Comparison of ENCODE assay signal across 10 cellular contexts in genomic region chr5:151208481-151208914, GRCh38. TPM values are rescaled to one million over a fixed set of nuclear protein-coding genes. Genes with fewer than 3 reads are reported as not detected.
DNase-seq lines count a peak whose midpoint lies in the region; ATAC-seq and TF ChIP-seq lines count a peak whose summit lies in the region.
"Had no signal": no experiment of that assay in that cellular context is flagged by ENCODE, and none has a peak within 500 bp of the region (broad histone marks: within the 10 kb centered on the region; RNA-seq: fewer than 3 reads in every experiment).

No MANE protein-coding gene starts in this region.

- H3K27ac ChIP-seq in colonic mucosa (peak overlapping the region; percentile 15), transverse colon (peak overlapping the region; percentile 49 to 73 (median 64))

- H3K4me3 ChIP-seq in colonic mucosa, result no peak overlapping the region
- H3K4me3 ChIP-seq in transverse colon, result no peak overlapping the region

- ATAC-seq in naive B cell (ENCODE audit: low read depth in 2 of 2), result no peak
- no peak for ATAC-seq in GM21515 (IDR thresholded peaks at IDR 0.05; ENCODE audit: unreplicated experiment)

- no peak for TF ChIP-seq POLR2A in transverse colon (IDR thresholded peaks at IDR 0.05)

- H3K4me1 ChIP-seq in colonic mucosa, result no peaks in the 10 kb centered on the region
- H3K4me1 ChIP-seq in transverse colon, result peaks cover 13 to 44% (median 24%) of the 10 kb centered on the region in 4 donors

- H3K36me3 ChIP-seq in colonic mucosa, result no peaks in the 10 kb centered on the region
- H3K36me3 ChIP-seq in transverse colon, result no peaks in the 10 kb centered on the region

- peaks cover 18% of the 10 kb centered on the region for H3K36me3 Mint-ChIP-seq in activated T-cell treated with anti-CD3 and anti-CD28 coated beads, Interleukin-2, amount 50 U/mL, for 24 hours (ENCODE audit: low read depth)
- peaks cover 0 to 9% of the 10 kb centered on the region in 2 donors for H3K36me3 Mint-ChIP-seq in naive B cell
- peaks cover 20% of the 10 kb centered on the region for H3K36me3 Mint-ChIP-seq in activated T-helper 2 cell treated with anti-CD3 and anti-CD28 coated beads, Interferon-gamma antibody, Interleukin-2, Interleukin-4, amounts not matched to agents 10 μg/mL and 5 μg/mL and 100 μg/mL, durations not matched to agents 14 hours and 24 hours and 36 hours (ENCODE audit: low read depth)

- H3K9me3 ChIP-seq in colonic mucosa (no peaks in the 10 kb centered on the region), transverse colon (no peaks in the 10 kb centered on the region)

- WGBS in transverse colon (ENCODE audit: low coverage in 1 of 2), 2 donors, result 31% methylated on average over 5 of the region's 5 CpGs; no CpG with 5 or more reads in 1 of the 2 donors

- H3K27me3 ChIP-seq in colonic mucosa (no peaks in the 10 kb centered on the region), transverse colon (no peaks in the 10 kb centered on the region)

- intact Hi-C loops in colonic mucosa (cut with DNase I), result no loop called here
- intact Hi-C loops in transverse colon (cut with DNase I; ENCODE audit: low total_unique reads), result no loop called here
- intact Hi-C loops in activated T-helper 2 cell treated with anti-CD3 and anti-CD28 coated beads, Interferon-gamma antibody, Interleukin-2, Interleukin-4, amounts not matched to agents 10 μg/mL and 5 μg/mL and 100 μg/mL, durations not matched to agents 14 hours and 24 hours and 36 hours (cut with micrococcal nuclease), result no loop called here

- H3K9me3 Mint-ChIP-seq in activated T-cell treated with anti-CD3 and anti-CD28 coated beads, Interleukin-2, amount 50 U/mL, for 24 hours, result no peaks in the 10 kb centered on the region
- H3K9me3 Mint-ChIP-seq in naive B cell, result no peaks in the 10 kb centered on the region
- no peaks in the 10 kb centered on the region for H3K9me3 Mint-ChIP-seq in activated T-helper 2 cell treated with anti-CD3 and anti-CD28 coated beads, Interferon-gamma antibody, Interleukin-2, Interleukin-4, amounts not matched to agents 10 μg/mL and 5 μg/mL and 100 μg/mL, durations not matched to agents 14 hours and 24 hours and 36 hours

- H3K27me3 Mint-ChIP-seq in activated T-cell treated with anti-CD3 and anti-CD28 coated beads, Interleukin-2, amount 50 U/mL, for 24 hours, result no peaks in the 10 kb centered on the region
- H3K27me3 Mint-ChIP-seq in naive B cell, result no peaks in the 10 kb centered on the region
- H3K27me3 Mint-ChIP-seq in activated T-helper 2 cell treated with anti-CD3 and anti-CD28 coated beads, Interferon-gamma antibody, Interleukin-2, Interleukin-4, amounts not matched to agents 10 μg/mL and 5 μg/mL and 100 μg/mL, durations not matched to agents 14 hours and 24 hours and 36 hours (ENCODE audit: low read depth), result no peaks in the 10 kb centered on the region

- TF ChIP-seq EP300 in transverse colon (IDR thresholded peaks at IDR 0.05; ENCODE audit: low read depth), result no peak

- peak; percentile 37 for DNase-seq in activated T-cell treated with anti-CD3 and anti-CD28 coated beads, Interleukin-2, amount 50 U/mL, for 24 hours
- no peak for DNase-seq in activated T-cell treated with anti-CD3 and anti-CD28 coated beads, Interleukin-2, amount 50 U/mL, for 1 hour
- no peak for DNase-seq in colonic mucosa
- no peak for DNase-seq in naive B cell
- DNase-seq in transverse colon, result no peak
- no peak for DNase-seq in HuH-7 (ENCODE audit: low spot score)
- no peak for DNase-seq in activated T-helper 2 cell treated with anti-CD3 and anti-CD28 coated beads, Interferon-gamma antibody, Interleukin-2, Interleukin-4, amounts not matched to agents 10 μg/mL and 5 μg/mL and 100 μg/mL, durations not matched to agents 14 hours and 24 hours and 36 hours (ENCODE audit: low spot score)
- DNase-seq: NCI-H1092 treated with DMSO at 0.1 percent for 48 hours, SHP77 had no signal

- peaks cover 73% of the 10 kb centered on the region for H3K4me1 Mint-ChIP-seq in activated T-cell treated with anti-CD3 and anti-CD28 coated beads, Interleukin-2, amount 50 U/mL, for 24 hours (ENCODE audit: low read depth)
- H3K4me1 Mint-ChIP-seq in naive B cell, result peaks cover 49 to 81% (median 72%) of the 10 kb centered on the region in 3 donors
- H3K4me1 Mint-ChIP-seq in activated T-helper 2 cell treated with anti-CD3 and anti-CD28 coated beads, Interferon-gamma antibody, Interleukin-2, Interleukin-4, amounts not matched to agents 10 μg/mL and 5 μg/mL and 100 μg/mL, durations not matched to agents 14 hours and 24 hours and 36 hours (ENCODE audit: low read depth), result peaks cover 41% of the 10 kb centered on the region

- no peak overlapping the region for H3K4me3 Mint-ChIP-seq in activated T-cell treated with anti-CD3 and anti-CD28 coated beads, Interleukin-2, amount 50 U/mL, for 24 hours
- peak overlapping the region; percentile 55 to 89 (median 67) for H3K4me3 Mint-ChIP-seq in naive B cell
- no peak overlapping the region for H3K4me3 Mint-ChIP-seq in activated T-helper 2 cell treated with anti-CD3 and anti-CD28 coated beads, Interferon-gamma antibody, Interleukin-2, Interleukin-4, amounts not matched to agents 10 μg/mL and 5 μg/mL and 100 μg/mL, durations not matched to agents 14 hours and 24 hours and 36 hours (ENCODE audit: low read depth)

- H3K9ac ChIP-seq in colonic mucosa (ENCODE audit: low read depth in 2 of 2, low read length in 2 of 2), result no peak overlapping the region

- no peak for TF ChIP-seq CTCF in colonic mucosa (IDR thresholded peaks at IDR 0.05)
- TF ChIP-seq CTCF in transverse colon (IDR thresholded peaks at IDR 0.05), result no peak

- in situ Hi-C loops in transverse colon (cut with MboI; ENCODE audit: low pct_ligation_motif_present in 1 of 4, low pct_unique_long_range_greater_than_20kb in 1 of 4, low sequenced_read_pairs in 3 of 4), result no loop called here

- peak overlapping the region; percentile 89 for H3K27ac Mint-ChIP-seq in activated T-cell treated with anti-CD3 and anti-CD28 coated beads, Interleukin-2, amount 50 U/mL, for 24 hours
- H3K27ac Mint-ChIP-seq in naive B cell, result peak overlapping the region; percentile 77 to 98 (median 92)
- H3K27ac Mint-ChIP-seq in activated T-helper 2 cell treated with anti-CD3 and anti-CD28 coated beads, Interferon-gamma antibody, Interleukin-2, Interleukin-4, amounts not matched to agents 10 μg/mL and 5 μg/mL and 100 μg/mL, durations not matched to agents 14 hours and 24 hours and 36 hours, result no peak overlapping the region

RNA-seq across cellular contexts. Expression of gene CCDC69, which starts 15.4 kb away (rescaled TPM):
- total RNA-seq in colonic mucosa, result 10 to 100 TPM in 1 of 2 donors, 1 to 10 TPM in 1; 4.2 to 23.8 TPM
- 100 to 1,000 TPM in 3 of 6 donors, 10 to 100 TPM in 3; 76.4 to 143 (median 98.1) TPM for polyA plus RNA-seq in naive B cell (ENCODE audit: low read depth in 6 of 6)
- 10 to 100 TPM; 37.7 to 89.2 (median 62.1) TPM for total RNA-seq in transverse colon
- 29.8 and 31.4 TPM in 2 replicates for total RNA-seq in activated T-helper 2 cell treated with anti-CD3 and anti-CD28 coated beads, Interferon-gamma antibody, Interleukin-2, Interleukin-4, amounts not matched to agents 10 μg/mL and 5 μg/mL and 100 μg/mL, durations not matched to agents 14 hours and 24 hours and 36 hours

RNA-seq across cellular contexts. Expression of gene GM2A, which starts 44.5 kb away (rescaled TPM):
- total RNA-seq in colonic mucosa (10 to 100 TPM; 22.0 to 27.2 TPM), transverse colon (10 to 100 TPM in 2 of 4 donors, 1 to 10 TPM in 2; 5.6 to 19.5 (median 11.2) TPM)
- polyA plus RNA-seq in naive B cell (ENCODE audit: low read depth in 6 of 6), result 10 to 100 TPM; 37.6 to 74.5 (median 53.4) TPM
- total RNA-seq in activated T-helper 2 cell treated with anti-CD3 and anti-CD28 coated beads, Interferon-gamma antibody, Interleukin-2, Interleukin-4, amounts not matched to agents 10 μg/mL and 5 μg/mL and 100 μg/mL, durations not matched to agents 14 hours and 24 hours and 36 hours, result 20.4 and 20.9 TPM in 2 replicates

RNA-seq across cellular contexts. Expression of gene ANXA6, which starts 50.9 kb away (rescaled TPM):
- 10 to 100 TPM; 21.2 to 39.8 TPM for total RNA-seq in colonic mucosa
- 100 to 1,000 TPM; 183 to 442 (median 326) TPM for polyA plus RNA-seq in naive B cell (ENCODE audit: low read depth in 6 of 6)
- 10 to 100 TPM; 19.1 to 79.0 (median 55.3) TPM for total RNA-seq in transverse colon
- 560 and 569 TPM in 2 replicates for total RNA-seq in activated T-helper 2 cell treated with anti-CD3 and anti-CD28 coated beads, Interferon-gamma antibody, Interleukin-2, Interleukin-4, amounts not matched to agents 10 μg/mL and 5 μg/mL and 100 μg/mL, durations not matched to agents 14 hours and 24 hours and 36 hours

Comparison
In these comparisons a context has a peak if more than half of its experiments do, and no peak if none do; other contexts are left out.
1. H3K4me3 Mint-ChIP-seq: peak in naive B cell (8 of 8); none in activated T-cell treated with anti-CD3 and anti-CD28 coated beads, Interleukin-2, amount 50 U/mL, for 24 hours (single experiment) and activated T-helper 2 cell treated with anti-CD3 and anti-CD28 coated beads, Interferon-gamma antibody, Interleukin-2, Interleukin-4, amounts not matched to agents 10 μg/mL and 5 μg/mL and 100 μg/mL, durations not matched to agents 14 hours and 24 hours and 36 hours (single experiment).